Comparison of ENCODE assay signal across 8 cellular contexts in genomic region chr9:111599948-111600343, GRCh38. TPM values are rescaled to one million over a fixed set of nuclear protein-coding genes. Genes with fewer than 3 reads are reported as not detected.
A peak's percentile ranks its signal among the peaks of the same experiment; 100 is the strongest.
DNase-seq lines count a peak whose midpoint lies in the region; TF ChIP-seq lines count a peak whose summit lies in the region.

No MANE protein-coding gene starts in this region.

- peak overlapping the region; percentile 75 for H3K4me3 ChIP-seq in choroid plexus epithelial cell (ENCODE audit: low read depth, low read length)
- peak overlapping the region; percentile 65 to 87 for H3K4me3 ChIP-seq in mesenchymal stem cell (ENCODE audit: insufficient read depth in 1 of 2, low read depth in 1 of 2, low read length in 2 of 2)

- H3K36me3 ChIP-seq in mesenchymal stem cell (ENCODE audit: control insufficient read depth in 1 of 2, insufficient read depth in 2 of 2, low read depth in 1 of 2, low read length in 2 of 2), result peaks cover 12 to 20% of the 10 kb centered on the region in 2 experiments

- peak overlapping the region; percentile 14 for H2AK5ac ChIP-seq in mesenchymal stem cell (ENCODE audit: low read length, severe bottlenecking)

- H3K27ac Mint-ChIP-seq in activated T-cell treated with anti-CD3 and anti-CD28 coated beads, Interleukin-2, amount 50 U/mL, for 24 hours, result no peak overlapping the region
- peak overlapping the region; percentile 85 for H3K27ac Mint-ChIP-seq in type B pancreatic cell

- DNase-seq in activated T-cell treated with anti-CD3 and anti-CD28 coated beads, Interleukin-2, amount 50 U/mL, for 24 hours, result no peak
- DNase-seq in activated T-cell treated with anti-CD3 and anti-CD28 coated beads for 4 hours (no peak), choroid plexus epithelial cell (ENCODE audit: low read depth) (no peak), mesenchymal stem cell (no peak), type B pancreatic cell (ENCODE audit: extremely low spot score, unreplicated experiment) (no peak), glomerular visceral epithelial cell (ENCODE audit: extremely low spot score) (no peak), NOMO-1 treated with DMSO at 0.1 percent for 48 hours (lab: John Stamatoyannopoulos, UW; ENCODE audit: unreplicated experiment) (no peak)
- DNase-seq in activated CD8-positive, alpha-beta memory T cell treated with anti-CD3 and anti-CD28 coated beads, Interleukin-2, amount 50 U/mL, for 48 hours, result no peak

- peak overlapping the region; percentile 24 to 73 for H3K4ac ChIP-seq in mesenchymal stem cell (ENCODE audit: low read depth in 1 of 2, low read length in 2 of 2)

- peaks cover 6% of the 10 kb centered on the region for H3K79me1 ChIP-seq in mesenchymal stem cell (replicated peaks; ENCODE audit: low read length, poor library complexity, severe bottlenecking)

- H3K4me1 Mint-ChIP-seq in activated T-cell treated with anti-CD3 and anti-CD28 coated beads, Interleukin-2, amount 50 U/mL, for 24 hours (ENCODE audit: low read depth), result peaks cover 20% of the 10 kb centered on the region
- H3K4me1 Mint-ChIP-seq in type B pancreatic cell (ENCODE audit: unreplicated experiment), result peaks cover 17% of the 10 kb centered on the region

- peak overlapping the region; percentile 62 to 74 for H3K18ac ChIP-seq in mesenchymal stem cell (ENCODE audit: low read depth in 1 of 2, low read length in 2 of 2)

- H3K9ac ChIP-seq in mesenchymal stem cell (ENCODE audit: low read length), result peak overlapping the region; percentile 88

- H2BK15ac ChIP-seq in mesenchymal stem cell (ENCODE audit: low read depth, poor library complexity, severe bottlenecking), result no peak overlapping the region

- no peaks in the 10 kb centered on the region for H3K27me3 ChIP-seq in mesenchymal stem cell (ENCODE audit: control insufficient read depth in 1 of 2, insufficient read depth in 1 of 2, low read length in 2 of 2)

- WGBS in mesenchymal stem cell, result 65% methylated on average over 17 of the region's 17 CpGs

- peak overlapping the region; percentile 47 for H4K8ac ChIP-seq in mesenchymal stem cell (ENCODE audit: low read length)

- no peaks in the 10 kb centered on the region for H3K36me3 Mint-ChIP-seq in activated T-cell treated with anti-CD3 and anti-CD28 coated beads, Interleukin-2, amount 50 U/mL, for 24 hours (ENCODE audit: low read depth)
- H3K36me3 Mint-ChIP-seq in type B pancreatic cell, result peaks cover 11% of the 10 kb centered on the region

- no peaks in the 10 kb centered on the region for H3K9me3 ChIP-seq in mesenchymal stem cell (ENCODE audit: control insufficient read depth, low read length)

- peak overlapping the region; percentile 83 for H3K4me3 Mint-ChIP-seq in activated T-cell treated with anti-CD3 and anti-CD28 coated beads, Interleukin-2, amount 50 U/mL, for 24 hours
- peak overlapping the region; percentile 96 for H3K4me3 Mint-ChIP-seq in type B pancreatic cell

- peaks cover 6% of the 10 kb centered on the region for H3K4me1 ChIP-seq in mesenchymal stem cell (ENCODE audit: control insufficient read depth, insufficient read depth, low read depth, low read length)

- H4K91ac ChIP-seq in mesenchymal stem cell (ENCODE audit: low read length), result peak overlapping the region; percentile 52

- H3K23ac ChIP-seq in mesenchymal stem cell (ENCODE audit: low read length in 2 of 2), result no peak overlapping the region

- TF ChIP-seq CTCF in choroid plexus epithelial cell (conservative IDR thresholded peaks at IDR 0.05; ENCODE audit: low read depth, low read length) (no peak), type B pancreatic cell (conservative IDR thresholded peaks at IDR 0.05) (no peak)

- peak overlapping the region; percentile 81 for H3K4me2 ChIP-seq in mesenchymal stem cell (ENCODE audit: low read length, poor library complexity, severe bottlenecking)

- no peak overlapping the region for H2BK12ac ChIP-seq in mesenchymal stem cell (ENCODE audit: low read length in 2 of 2)

- no peaks in the 10 kb centered on the region for H3K9me3 Mint-ChIP-seq in activated T-cell treated with anti-CD3 and anti-CD28 coated beads, Interleukin-2, amount 50 U/mL, for 24 hours
- no peaks in the 10 kb centered on the region for H3K9me3 Mint-ChIP-seq in type B pancreatic cell

- peak overlapping the region; percentile 81 for H2BK120ac ChIP-seq in mesenchymal stem cell (ENCODE audit: low read depth, low read length)

- H2BK5ac ChIP-seq in mesenchymal stem cell (ENCODE audit: low read depth, low read length, poor library complexity, severe bottlenecking), result no peak overlapping the region

- no peak overlapping the region for H3K27ac ChIP-seq in mesenchymal stem cell (ENCODE audit: low read length, poor library complexity, severe bottlenecking)

- peak overlapping the region; percentile 43 for H2AFZ ChIP-seq in mesenchymal stem cell (ENCODE audit: low read depth, low read length)

- no peak overlapping the region for H3K14ac ChIP-seq in mesenchymal stem cell (ENCODE audit: low read length in 2 of 2)

- peaks cover 38% of the 10 kb centered on the region for H3K27me3 Mint-ChIP-seq in activated T-cell treated with anti-CD3 and anti-CD28 coated beads, Interleukin-2, amount 50 U/mL, for 24 hours
- H3K27me3 Mint-ChIP-seq in type B pancreatic cell, result no peaks in the 10 kb centered on the region

RNA-seq across cellular contexts. Expression of gene PTGR1, which starts 0.5 kb away (rescaled TPM):
- polyA plus RNA-seq in mesenchymal stem cell (2013, experiment 1 of 2), result 48.4 TPM
- polyA plus RNA-seq in mesenchymal stem cell (2013, experiment 2 of 2), result 49.3 TPM
- total RNA-seq in type B pancreatic cell (ENCODE audit: low replicate concordance), result 67.3 and 75.4 TPM in 2 replicates

RNA-seq across cellular contexts. Expression of gene DNAJC25, which starts 31.2 kb away (rescaled TPM):
- 10.9 TPM for polyA plus RNA-seq in mesenchymal stem cell (2013, experiment 1 of 2)
- 11.0 TPM for polyA plus RNA-seq in mesenchymal stem cell (2013, experiment 2 of 2)
- 9.6 and 13.9 TPM in 2 replicates for total RNA-seq in type B pancreatic cell (ENCODE audit: low replicate concordance)
